In the genomic region with DNA sequence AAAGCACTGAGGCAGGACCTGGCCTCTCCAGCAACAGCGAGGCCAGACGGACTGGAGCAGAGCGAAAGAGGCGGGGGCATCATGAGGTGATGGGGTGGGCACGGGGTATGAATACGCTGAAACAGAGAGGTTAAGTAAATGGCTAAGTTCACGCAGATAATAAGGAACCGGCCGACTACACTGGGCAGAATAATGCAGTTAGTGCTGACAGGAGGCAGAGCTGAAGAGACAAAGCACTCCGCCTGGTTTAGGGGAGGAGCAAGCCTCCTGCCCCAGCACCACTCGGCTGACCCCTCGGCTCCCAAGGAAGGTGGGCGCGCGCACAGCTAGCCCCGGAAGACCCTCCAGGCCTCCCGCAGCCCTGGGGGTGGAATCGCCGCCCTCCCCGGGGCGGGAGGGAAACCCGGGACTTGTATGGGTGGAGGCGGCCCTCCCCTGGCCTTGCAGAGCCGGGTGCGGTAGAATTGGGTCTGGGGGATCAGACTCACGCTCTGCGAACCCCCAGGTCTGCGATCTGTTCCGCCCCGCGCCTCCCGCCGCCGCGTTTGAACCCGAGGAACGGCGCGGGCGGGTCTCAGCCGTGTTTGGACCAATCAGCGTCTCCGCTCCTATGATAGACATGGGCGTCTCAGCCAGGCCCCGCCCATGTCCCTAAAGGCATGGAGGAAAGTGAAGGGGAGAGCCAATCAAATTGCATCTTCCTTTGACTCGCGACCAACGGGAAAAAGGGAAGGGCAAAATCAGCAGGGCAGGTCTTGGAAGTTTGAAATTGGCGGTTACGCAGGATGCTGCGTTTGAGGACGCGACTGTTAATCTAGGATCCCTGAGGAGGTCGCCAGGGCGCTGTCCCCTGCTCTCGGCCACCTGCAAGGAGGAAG, we compare ENCODE assay signal across 1 cellular context.
A peak's percentile ranks its signal among the peaks of the same experiment; 100 is the strongest.
TF ChIP-seq lines count a peak whose summit lies in the region.

A gene with protein sequence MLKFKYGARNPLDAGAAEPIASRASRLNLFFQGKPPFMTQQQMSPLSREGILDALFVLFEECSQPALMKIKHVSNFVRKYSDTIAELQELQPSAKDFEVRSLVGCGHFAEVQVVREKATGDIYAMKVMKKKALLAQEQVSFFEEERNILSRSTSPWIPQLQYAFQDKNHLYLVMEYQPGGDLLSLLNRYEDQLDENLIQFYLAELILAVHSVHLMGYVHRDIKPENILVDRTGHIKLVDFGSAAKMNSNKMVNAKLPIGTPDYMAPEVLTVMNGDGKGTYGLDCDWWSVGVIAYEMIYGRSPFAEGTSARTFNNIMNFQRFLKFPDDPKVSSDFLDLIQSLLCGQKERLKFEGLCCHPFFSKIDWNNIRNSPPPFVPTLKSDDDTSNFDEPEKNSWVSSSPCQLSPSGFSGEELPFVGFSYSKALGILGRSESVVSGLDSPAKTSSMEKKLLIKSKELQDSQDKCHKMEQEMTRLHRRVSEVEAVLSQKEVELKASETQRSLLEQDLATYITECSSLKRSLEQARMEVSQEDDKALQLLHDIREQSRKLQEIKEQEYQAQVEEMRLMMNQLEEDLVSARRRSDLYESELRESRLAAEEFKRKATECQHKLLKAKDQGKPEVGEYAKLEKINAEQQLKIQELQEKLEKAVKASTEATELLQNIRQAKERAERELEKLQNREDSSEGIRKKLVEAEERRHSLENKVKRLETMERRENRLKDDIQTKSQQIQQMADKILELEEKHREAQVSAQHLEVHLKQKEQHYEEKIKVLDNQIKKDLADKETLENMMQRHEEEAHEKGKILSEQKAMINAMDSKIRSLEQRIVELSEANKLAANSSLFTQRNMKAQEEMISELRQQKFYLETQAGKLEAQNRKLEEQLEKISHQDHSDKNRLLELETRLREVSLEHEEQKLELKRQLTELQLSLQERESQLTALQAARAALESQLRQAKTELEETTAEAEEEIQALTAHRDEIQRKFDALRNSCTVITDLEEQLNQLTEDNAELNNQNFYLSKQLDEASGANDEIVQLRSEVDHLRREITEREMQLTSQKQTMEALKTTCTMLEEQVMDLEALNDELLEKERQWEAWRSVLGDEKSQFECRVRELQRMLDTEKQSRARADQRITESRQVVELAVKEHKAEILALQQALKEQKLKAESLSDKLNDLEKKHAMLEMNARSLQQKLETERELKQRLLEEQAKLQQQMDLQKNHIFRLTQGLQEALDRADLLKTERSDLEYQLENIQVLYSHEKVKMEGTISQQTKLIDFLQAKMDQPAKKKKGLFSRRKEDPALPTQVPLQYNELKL (N-terminal part only) (minus strand): TSS at position 560 of the 878 bp plus-strand sequence. CDS start 1,152 bp downstream, outside the sequence.

TF ChIP-seq in HepG2, 621 proteins besides CTCF, POLR2A, EP300 and RAD21 (continued from another document and continues in another):
- TF ChIP-seq, protein P1, sequence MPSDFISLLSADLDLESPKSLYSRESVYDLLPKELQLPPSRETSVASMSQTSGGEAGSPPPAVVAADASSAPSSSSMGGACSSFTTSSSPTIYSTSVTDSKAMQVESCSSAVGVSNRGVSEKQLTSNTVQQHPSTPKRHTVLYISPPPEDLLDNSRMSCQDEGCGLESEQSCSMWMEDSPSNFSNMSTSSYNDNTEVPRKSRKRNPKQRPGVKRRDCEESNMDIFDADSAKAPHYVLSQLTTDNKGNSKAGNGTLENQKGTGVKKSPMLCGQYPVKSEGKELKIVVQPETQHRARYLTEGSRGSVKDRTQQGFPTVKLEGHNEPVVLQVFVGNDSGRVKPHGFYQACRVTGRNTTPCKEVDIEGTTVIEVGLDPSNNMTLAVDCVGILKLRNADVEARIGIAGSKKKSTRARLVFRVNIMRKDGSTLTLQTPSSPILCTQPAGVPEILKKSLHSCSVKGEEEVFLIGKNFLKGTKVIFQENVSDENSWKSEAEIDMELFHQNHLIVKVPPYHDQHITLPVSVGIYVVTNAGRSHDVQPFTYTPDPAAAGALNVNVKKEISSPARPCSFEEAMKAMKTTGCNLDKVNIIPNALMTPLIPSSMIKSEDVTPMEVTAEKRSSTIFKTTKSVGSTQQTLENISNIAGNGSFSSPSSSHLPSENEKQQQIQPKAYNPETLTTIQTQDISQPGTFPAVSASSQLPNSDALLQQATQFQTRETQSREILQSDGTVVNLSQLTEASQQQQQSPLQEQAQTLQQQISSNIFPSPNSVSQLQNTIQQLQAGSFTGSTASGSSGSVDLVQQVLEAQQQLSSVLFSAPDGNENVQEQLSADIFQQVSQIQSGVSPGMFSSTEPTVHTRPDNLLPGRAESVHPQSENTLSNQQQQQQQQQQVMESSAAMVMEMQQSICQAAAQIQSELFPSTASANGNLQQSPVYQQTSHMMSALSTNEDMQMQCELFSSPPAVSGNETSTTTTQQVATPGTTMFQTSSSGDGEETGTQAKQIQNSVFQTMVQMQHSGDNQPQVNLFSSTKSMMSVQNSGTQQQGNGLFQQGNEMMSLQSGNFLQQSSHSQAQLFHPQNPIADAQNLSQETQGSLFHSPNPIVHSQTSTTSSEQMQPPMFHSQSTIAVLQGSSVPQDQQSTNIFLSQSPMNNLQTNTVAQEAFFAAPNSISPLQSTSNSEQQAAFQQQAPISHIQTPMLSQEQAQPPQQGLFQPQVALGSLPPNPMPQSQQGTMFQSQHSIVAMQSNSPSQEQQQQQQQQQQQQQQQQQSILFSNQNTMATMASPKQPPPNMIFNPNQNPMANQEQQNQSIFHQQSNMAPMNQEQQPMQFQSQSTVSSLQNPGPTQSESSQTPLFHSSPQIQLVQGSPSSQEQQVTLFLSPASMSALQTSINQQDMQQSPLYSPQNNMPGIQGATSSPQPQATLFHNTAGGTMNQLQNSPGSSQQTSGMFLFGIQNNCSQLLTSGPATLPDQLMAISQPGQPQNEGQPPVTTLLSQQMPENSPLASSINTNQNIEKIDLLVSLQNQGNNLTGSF (CRISPR knock-in tag; IDR thresholded peaks at IDR 0.05): no peak
- TF ChIP-seq, protein P2, sequence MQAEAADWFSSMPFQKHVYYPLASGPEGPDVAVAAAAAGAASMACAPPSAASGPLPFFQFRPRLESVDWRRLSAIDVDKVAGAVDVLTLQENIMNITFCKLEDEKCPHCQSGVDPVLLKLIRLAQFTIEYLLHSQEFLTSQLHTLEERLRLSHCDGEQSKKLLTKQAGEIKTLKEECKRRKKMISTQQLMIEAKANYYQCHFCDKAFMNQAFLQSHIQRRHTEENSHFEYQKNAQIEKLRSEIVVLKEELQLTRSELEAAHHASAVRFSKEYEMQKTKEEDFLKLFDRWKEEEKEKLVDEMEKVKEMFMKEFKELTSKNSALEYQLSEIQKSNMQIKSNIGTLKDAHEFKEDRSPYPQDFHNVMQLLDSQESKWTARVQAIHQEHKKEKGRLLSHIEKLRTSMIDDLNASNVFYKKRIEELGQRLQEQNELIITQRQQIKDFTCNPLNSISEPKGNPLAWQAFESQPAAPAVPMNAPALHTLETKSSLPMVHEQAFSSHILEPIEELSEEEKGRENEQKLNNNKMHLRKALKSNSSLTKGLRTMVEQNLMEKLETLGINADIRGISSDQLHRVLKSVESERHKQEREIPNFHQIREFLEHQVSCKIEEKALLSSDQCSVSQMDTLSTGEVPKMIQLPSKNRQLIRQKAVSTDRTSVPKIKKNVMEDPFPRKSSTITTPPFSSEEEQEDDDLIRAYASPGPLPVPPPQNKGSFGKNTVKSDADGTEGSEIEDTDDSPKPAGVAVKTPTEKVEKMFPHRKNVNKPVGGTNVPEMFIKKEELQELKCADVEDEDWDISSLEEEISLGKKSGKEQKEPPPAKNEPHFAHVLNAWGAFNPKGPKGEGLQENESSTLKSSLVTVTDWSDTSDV (CRISPR knock-in tag; IDR thresholded peaks at IDR 0.05): no peak
- TF ChIP-seq, protein P3, sequence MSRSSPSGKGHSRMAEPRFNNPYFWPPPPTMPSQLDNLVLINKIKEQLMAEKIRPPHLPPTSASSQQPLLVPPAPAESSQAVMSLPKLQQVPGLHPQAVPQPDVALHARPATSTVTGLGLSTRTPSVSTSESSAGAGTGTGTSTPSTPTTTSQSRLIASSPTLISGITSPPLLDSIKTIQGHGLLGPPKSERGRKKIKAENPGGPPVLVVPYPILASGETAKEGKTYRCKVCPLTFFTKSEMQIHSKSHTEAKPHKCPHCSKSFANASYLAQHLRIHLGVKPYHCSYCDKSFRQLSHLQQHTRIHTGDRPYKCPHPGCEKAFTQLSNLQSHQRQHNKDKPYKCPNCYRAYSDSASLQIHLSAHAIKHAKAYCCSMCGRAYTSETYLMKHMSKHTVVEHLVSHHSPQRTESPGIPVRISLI (CRISPR knock-in tag; IDR thresholded peaks at IDR 0.05; ENCODE audit: borderline replicate concordance): no peak
- TF ChIP-seq, protein P4, sequence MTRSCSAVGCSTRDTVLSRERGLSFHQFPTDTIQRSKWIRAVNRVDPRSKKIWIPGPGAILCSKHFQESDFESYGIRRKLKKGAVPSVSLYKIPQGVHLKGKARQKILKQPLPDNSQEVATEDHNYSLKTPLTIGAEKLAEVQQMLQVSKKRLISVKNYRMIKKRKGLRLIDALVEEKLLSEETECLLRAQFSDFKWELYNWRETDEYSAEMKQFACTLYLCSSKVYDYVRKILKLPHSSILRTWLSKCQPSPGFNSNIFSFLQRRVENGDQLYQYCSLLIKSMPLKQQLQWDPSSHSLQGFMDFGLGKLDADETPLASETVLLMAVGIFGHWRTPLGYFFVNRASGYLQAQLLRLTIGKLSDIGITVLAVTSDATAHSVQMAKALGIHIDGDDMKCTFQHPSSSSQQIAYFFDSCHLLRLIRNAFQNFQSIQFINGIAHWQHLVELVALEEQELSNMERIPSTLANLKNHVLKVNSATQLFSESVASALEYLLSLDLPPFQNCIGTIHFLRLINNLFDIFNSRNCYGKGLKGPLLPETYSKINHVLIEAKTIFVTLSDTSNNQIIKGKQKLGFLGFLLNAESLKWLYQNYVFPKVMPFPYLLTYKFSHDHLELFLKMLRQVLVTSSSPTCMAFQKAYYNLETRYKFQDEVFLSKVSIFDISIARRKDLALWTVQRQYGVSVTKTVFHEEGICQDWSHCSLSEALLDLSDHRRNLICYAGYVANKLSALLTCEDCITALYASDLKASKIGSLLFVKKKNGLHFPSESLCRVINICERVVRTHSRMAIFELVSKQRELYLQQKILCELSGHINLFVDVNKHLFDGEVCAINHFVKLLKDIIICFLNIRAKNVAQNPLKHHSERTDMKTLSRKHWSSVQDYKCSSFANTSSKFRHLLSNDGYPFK (CRISPR knock-in tag; IDR thresholded peaks at IDR 0.05; ENCODE audit: borderline replicate concordance): peak; percentile 68; the same call in 1 of the 2 replicates
- TF ChIP-seq TRIM24 (CRISPR knock-in tag; IDR thresholded peaks at IDR 0.05) (no peak), ZNF570 (CRISPR knock-in tag; IDR thresholded peaks at IDR 0.05; ENCODE audit: borderline replicate concordance) (no peak), ATF7 (IDR thresholded peaks at IDR 0.05) (no peak), ATF7 (CRISPR knock-in tag; IDR thresholded peaks at IDR 0.05) (no peak), TBP (CRISPR knock-in tag; IDR thresholded peaks at IDR 0.05) (no peak), PRMT3 (CRISPR knock-in tag; IDR thresholded peaks at IDR 0.05; ENCODE audit: borderline replicate concordance, low read depth) (no peak), ZNF749 (CRISPR knock-in tag; IDR thresholded peaks at IDR 0.05; ENCODE audit: borderline replicate concordance) (peak; percentile 79; the same call in 1 of the 2 replicates), ZNF33A (CRISPR knock-in tag; IDR thresholded peaks at IDR 0.05; ENCODE audit: borderline replicate concordance) (no peak), SUZ12 (IDR thresholded peaks at IDR 0.05; ENCODE audit: low read depth, low read length) (no peak), IRX3 (CRISPR knock-in tag; IDR thresholded peaks at IDR 0.05; ENCODE audit: borderline replicate concordance, low read depth) (peak; percentile 81; the same call in 1 of the 2 replicates), SMC3 (IDR thresholded peaks at IDR 0.05; ENCODE audit: low read length) (no peak), ERF (CRISPR knock-in tag; IDR thresholded peaks at IDR 0.05) (no peak), MTA1 (CRISPR knock-in tag; IDR thresholded peaks at IDR 0.05; ENCODE audit: borderline replicate concordance) (no peak), ZNF776 (CRISPR knock-in tag; IDR thresholded peaks at IDR 0.05) (no peak), JDP2 (CRISPR knock-in tag; IDR thresholded peaks at IDR 0.05; ENCODE audit: borderline replicate concordance) (no peak), RFX3 (CRISPR knock-in tag; IDR thresholded peaks at IDR 0.05) (no peak), PHF5A (CRISPR knock-in tag; IDR thresholded peaks at IDR 0.05; ENCODE audit: low read depth, unreplicated experiment) (no peak), RBM39 (IDR thresholded peaks at IDR 0.05; ENCODE audit: low read depth, low read length, poor library complexity, severe bottlenecking) (no peak), SIN3A (IDR thresholded peaks at IDR 0.05; ENCODE audit: borderline replicate concordance, low read depth, low read length) (peak; percentile 91; the same call in 1 of the 2 replicates), ZNF235 (CRISPR knock-in tag; IDR thresholded peaks at IDR 0.05; ENCODE audit: borderline replicate concordance) (no peak), TGIF2 (CRISPR knock-in tag; IDR thresholded peaks at IDR 0.05) (no peak; the same call in none of the 2 replicates), ZNF260 (CRISPR knock-in tag; IDR thresholded peaks at IDR 0.05; ENCODE audit: borderline replicate concordance, low read depth) (no peak), TEAD3 (CRISPR knock-in tag; optimal IDR thresholded peaks at IDR 0.05; ENCODE audit: borderline replicate concordance) (no peak), CENPX (CRISPR knock-in tag; IDR thresholded peaks at IDR 0.05) (no peak)
- TF ChIP-seq, protein P5, sequence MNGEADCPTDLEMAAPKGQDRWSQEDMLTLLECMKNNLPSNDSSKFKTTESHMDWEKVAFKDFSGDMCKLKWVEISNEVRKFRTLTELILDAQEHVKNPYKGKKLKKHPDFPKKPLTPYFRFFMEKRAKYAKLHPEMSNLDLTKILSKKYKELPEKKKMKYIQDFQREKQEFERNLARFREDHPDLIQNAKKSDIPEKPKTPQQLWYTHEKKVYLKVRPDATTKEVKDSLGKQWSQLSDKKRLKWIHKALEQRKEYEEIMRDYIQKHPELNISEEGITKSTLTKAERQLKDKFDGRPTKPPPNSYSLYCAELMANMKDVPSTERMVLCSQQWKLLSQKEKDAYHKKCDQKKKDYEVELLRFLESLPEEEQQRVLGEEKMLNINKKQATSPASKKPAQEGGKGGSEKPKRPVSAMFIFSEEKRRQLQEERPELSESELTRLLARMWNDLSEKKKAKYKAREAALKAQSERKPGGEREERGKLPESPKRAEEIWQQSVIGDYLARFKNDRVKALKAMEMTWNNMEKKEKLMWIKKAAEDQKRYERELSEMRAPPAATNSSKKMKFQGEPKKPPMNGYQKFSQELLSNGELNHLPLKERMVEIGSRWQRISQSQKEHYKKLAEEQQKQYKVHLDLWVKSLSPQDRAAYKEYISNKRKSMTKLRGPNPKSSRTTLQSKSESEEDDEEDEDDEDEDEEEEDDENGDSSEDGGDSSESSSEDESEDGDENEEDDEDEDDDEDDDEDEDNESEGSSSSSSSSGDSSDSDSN (CRISPR knock-in tag; IDR thresholded peaks at IDR 0.05): no peak
- TF ChIP-seq, protein P6, sequence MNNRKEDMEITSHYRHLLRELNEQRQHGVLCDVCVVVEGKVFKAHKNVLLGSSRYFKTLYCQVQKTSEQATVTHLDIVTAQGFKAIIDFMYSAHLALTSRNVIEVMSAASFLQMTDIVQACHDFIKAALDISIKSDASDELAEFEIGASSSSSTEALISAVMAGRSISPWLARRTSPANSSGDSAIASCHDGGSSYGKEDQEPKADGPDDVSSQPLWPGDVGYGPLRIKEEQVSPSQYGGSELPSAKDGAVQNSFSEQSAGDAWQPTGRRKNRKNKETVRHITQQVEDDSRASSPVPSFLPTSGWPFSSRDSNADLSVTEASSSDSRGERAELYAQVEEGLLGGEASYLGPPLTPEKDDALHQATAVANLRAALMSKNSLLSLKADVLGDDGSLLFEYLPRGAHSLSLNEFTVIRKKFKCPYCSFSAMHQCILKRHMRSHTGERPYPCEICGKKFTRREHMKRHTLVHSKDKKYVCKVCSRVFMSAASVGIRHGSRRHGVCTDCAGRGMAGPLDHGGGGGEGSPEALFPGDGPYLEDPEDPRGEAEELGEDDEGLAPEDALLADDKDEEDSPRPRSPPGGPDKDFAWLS (CRISPR knock-in tag; IDR thresholded peaks at IDR 0.05; ENCODE audit: borderline replicate concordance): no peak
